In genomic region chr6:170405311-170405975, GRCh38 we compare ENCODE assay signal across 12 cellular contexts.
A peak's percentile ranks its signal among the peaks of the same experiment; 100 is the strongest.
DNase-seq lines count a peak whose midpoint lies in the region; FAIRE-seq and TF ChIP-seq lines count a peak whose summit lies in the region.
"Had no signal": no experiment of that assay in that cellular context is flagged by ENCODE, and none has a peak within 500 bp of the region (broad histone marks: within the 10 kb centered on the region; RNA-seq: fewer than 3 reads in every experiment).

No MANE protein-coding gene starts in this region.

- FAIRE-seq in astrocyte (lab: Jason Lieb, UNC): peak; percentile 97
- FAIRE-seq: GM12892 had no signal

- H3K4me1 ChIP-seq in astrocyte (ENCODE audit: insufficient read depth, low read length): peaks cover 39% of the 10 kb centered on the region
- H3K4me1 ChIP-seq: uterus had no signal

- CTCF ChIA-PET in AG04449 (lab: Yijun Ruan, JAX): interaction anchor here (0.9 to 2.1 kb wide), 6 partner anchors 9 to 615 kb away, joined by 3 to 6 read pairs (median 4); no protein-coding TSS in a partner anchor

- H3K4me1 Mint-ChIP-seq in astrocyte (ENCODE audit: low read depth, unreplicated experiment): peaks cover 58% of the 10 kb centered on the region

- peaks cover 14% of the 10 kb centered on the region for H3K36me3 Mint-ChIP-seq in astrocyte (ENCODE audit: low read depth, unreplicated experiment)

- H3K27ac Mint-ChIP-seq in astrocyte (ENCODE audit: unreplicated experiment): peak overlapping the region; percentile 97

- H3K27ac ChIP-seq in astrocyte (ENCODE audit: low read depth, low read length): peak overlapping the region; percentile 98
- H3K27ac ChIP-seq: uterus had no signal

- peak overlapping the region; percentile 72 for H3K4me2 ChIP-seq in astrocyte (ENCODE audit: low read length)

- H3K27me3 ChIP-seq in astrocyte (ENCODE audit: insufficient read depth, low read length): no peaks in the 10 kb centered on the region
- H3K27me3 ChIP-seq: uterus had no signal

- no peaks in the 10 kb centered on the region for H3K79me2 ChIP-seq in astrocyte (ENCODE audit: insufficient read depth, low read length)

- DNase-seq in AG04449 (ENCODE audit: low read depth, low spot score) (peak; percentile 95), HT1080 (ENCODE audit: low read depth) (peak; percentile 94), astrocyte (ENCODE audit: low read depth) (peak; percentile 99), iris pigment epithelial cell (ENCODE audit: low read depth) (peak; percentile 99), NCI-H146 (lab: John Stamatoyannopoulos, UW) (no peak), NCI-H1436 (lab: John Stamatoyannopoulos, UW) (no peak), NCI-H128 (lab: John Stamatoyannopoulos, UW; ENCODE audit: unreplicated experiment) (no peak), middle frontal gyrus (ENCODE audit: extremely low spot score, low spot score) (no peak)
- DNase-seq: C1 segment of cervical spinal cord, NCI-H1417, uterus had no signal

- peak overlapping the region; percentile 82 for H3K9ac ChIP-seq in astrocyte (ENCODE audit: low read length)

- no peaks in the 10 kb centered on the region for H4K20me1 ChIP-seq in astrocyte (ENCODE audit: insufficient read depth, low read length)

- H3K9me3 ChIP-seq in astrocyte (ENCODE audit: insufficient read depth, low read depth, low read length): no peaks in the 10 kb centered on the region
- H3K9me3 ChIP-seq: uterus had no signal

- H3K27me3 Mint-ChIP-seq in astrocyte (ENCODE audit: low read depth, unreplicated experiment): no peaks in the 10 kb centered on the region

- H3K36me3 ChIP-seq in astrocyte (ENCODE audit: insufficient read depth, low read length): peaks cover 4% of the 10 kb centered on the region
- H3K36me3 ChIP-seq: uterus had no signal

- H3K4me3 Mint-ChIP-seq in astrocyte (ENCODE audit: unreplicated experiment): peak overlapping the region; percentile 54

- TF ChIP-seq CTCF in AG04449 (IDR thresholded peaks at IDR 0.05; ENCODE audit: insufficient read depth, low read length, missing control alignments) (no peak), astrocyte (IDR thresholded peaks at IDR 0.05; ENCODE audit: insufficient read depth, low read depth, low read length) (no peak)

- POLR2A ChIA-PET in AG04449 (lab: Yijun Ruan, JAX): interaction anchor here (0.7 to 3.5 kb wide), 5 partner anchors 11 to 149 kb away, joined by 3 to 21 read pairs (median 4); no protein-coding TSS in a partner anchor

- peaks cover 5% of the 10 kb centered on the region for H3K9me3 Mint-ChIP-seq in astrocyte (ENCODE audit: unreplicated experiment)

- H3K4me3 ChIP-seq in AG04449 (ENCODE audit: low read depth, low read length): no peak overlapping the region
- H3K4me3 ChIP-seq in astrocyte (ENCODE audit: insufficient read depth, low read depth, low read length): no peak overlapping the region
- H3K4me3 ChIP-seq: uterus had no signal

- H2AFZ ChIP-seq in astrocyte (ENCODE audit: low read depth, low read length): no peak overlapping the region

Comparison
In these comparisons a context has a peak if more than half of its experiments do, and no peak if none do; other contexts are left out.
1. DNase-seq: peak in AG04449 (single experiment), HT1080 (single experiment), astrocyte (single experiment) and iris pigment epithelial cell (single experiment); none in NCI-H146 (single experiment), NCI-H1436 (single experiment), NCI-H128 (single experiment) and middle frontal gyrus (single experiment).